26 cellular contexts compared by ENCODE assay signal in the genomic region with DNA sequence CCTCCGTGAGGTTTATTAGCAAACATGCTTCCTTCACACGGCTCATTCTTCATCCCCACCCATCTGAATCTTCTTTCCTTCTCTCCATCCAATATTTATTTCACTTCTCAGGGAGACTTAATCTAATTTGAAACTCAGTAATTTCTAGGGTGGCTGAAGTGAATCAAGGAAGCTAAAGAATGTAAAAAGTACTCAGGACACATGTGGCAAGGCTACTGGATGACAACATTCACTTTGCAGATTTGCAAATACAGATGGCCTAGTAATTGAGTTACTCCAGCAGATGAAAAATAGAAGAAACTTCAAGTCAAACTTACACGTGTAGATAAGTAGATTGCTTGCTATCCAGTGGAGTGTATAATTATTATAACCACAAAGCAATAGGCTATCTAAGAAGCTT. TPM values are rescaled to one million over a fixed set of nuclear protein-coding genes. Genes with fewer than 3 reads are reported as not detected.
DNase-seq lines count a peak whose midpoint lies in the region; ATAC-seq, FAIRE-seq and TF ChIP-seq lines count a peak whose summit lies in the region.
"Had no signal": no experiment of that assay in that cellular context is flagged by ENCODE, and none has a peak within 500 bp of the region (broad histone marks: within the 10 kb centered on the region; RNA-seq: fewer than 3 reads in every experiment).

No MANE protein-coding gene starts in this region.

- no peaks in the 10 kb centered on the region for H3K4me1 Mint-ChIP-seq in HFFc6 (ENCODE audit: low read depth)
- H3K4me1 Mint-ChIP-seq: CD14-positive monocyte; CD4-positive, alpha-beta memory T cell; CD4-positive, CD25-positive, alpha-beta regulatory T cell; CD8-positive, alpha-beta memory T cell had no signal

- H3K9me3 ChIP-seq in SK-N-SH (no peaks in the 10 kb centered on the region), K562 (replicated peaks; ENCODE audit: control insufficient read depth, insufficient read depth, low read depth, low read length) (no peaks in the 10 kb centered on the region)
- H3K9me3 ChIP-seq: BE2C, BLaER1 had no signal

- H3K27ac ChIP-seq in SK-N-SH (ENCODE audit: low read depth in 2 of 2, low read length in 1 of 2), result no peak overlapping the region
- H3K27ac ChIP-seq in K562 (ENCODE audit: extremely low read depth, low read depth, low read length), result no peak overlapping the region
- H3K27ac ChIP-seq: BLaER1 had no signal

- no peak overlapping the region for H3K27ac Mint-ChIP-seq in HFFc6
- H3K27ac Mint-ChIP-seq: CD14-positive monocyte; CD4-positive, alpha-beta memory T cell; CD4-positive, CD25-positive, alpha-beta regulatory T cell had no signal

- H3K4me2 ChIP-seq in SK-N-SH (no peak overlapping the region), K562 (ENCODE audit: insufficient read depth, low read length) (no peak overlapping the region)
- H3K4me2 ChIP-seq: BLaER1 had no signal

- no peak overlapping the region for H2AFZ ChIP-seq in SK-N-SH (ENCODE audit: low read depth)
- H2AFZ ChIP-seq in K562 (ENCODE audit: low read depth, low read length), result no peak overlapping the region

- POLR2A ChIA-PET in SK-N-SH (lab: Yijun Ruan, JAX) (no interaction called here), K562 (lab: Yijun Ruan, JAX) (interaction anchor here (1.1 kb wide), 1 partner anchor 8 kb away, joined by 3 read pairs; no protein-coding TSS in a partner anchor)

- DNase-seq in SK-N-SH, result peak; percentile 15
- no peak for DNase-seq in K562 (ENCODE audit: extremely low read depth in 1 of 4, low spot score in 3 of 4)
- no peak for DNase-seq in activated CD8-positive, alpha-beta memory T cell treated with anti-CD3 and anti-CD28 coated beads for 24 hours
- no peak for DNase-seq in HFFc6
- DNase-seq: 8988T; ACHN; BE2C; C1 segment of cervical spinal cord; CD4-positive, alpha-beta memory T cell; CD4-positive, CD25-positive, alpha-beta regulatory T cell; CD8-positive, alpha-beta memory T cell; COR-L47; DMS 273 treated with DMSO at 0.1 percent for 48 hours; DMS153; DMS53; DMS79; DND-41; EL; GDM1 had no signal

- H3K4me3 Mint-ChIP-seq in HFFc6, result no peak overlapping the region
- H3K4me3 Mint-ChIP-seq: CD14-positive monocyte; CD4-positive, alpha-beta memory T cell; CD4-positive, CD25-positive, alpha-beta regulatory T cell; CD8-positive, alpha-beta memory T cell had no signal

- TF ChIP-seq POLR2A in K562 (conservative IDR thresholded peaks at IDR 0.05), result no peak
- no peak for TF ChIP-seq POLR2A in GM18505 (IDR thresholded peaks at IDR 0.05; ENCODE audit: borderline replicate concordance, extremely low read depth, insufficient read depth, insufficient read length)

- no peaks in the 10 kb centered on the region for H3K9me1 ChIP-seq in K562 (ENCODE audit: control insufficient read depth, insufficient read depth, low read length)

- intact Hi-C loops in K562 (cut with micrococcal nuclease), result no loop called here

- no peak overlapping the region for H3K4me3 ChIP-seq in SK-N-SH (ENCODE audit: low read depth in 2 of 2, low read length in 1 of 2)
- H3K4me3 ChIP-seq in K562, result no peak overlapping the region
- H3K4me3 ChIP-seq: BLaER1, GM12878 had no signal

- H3K27me3 ChIP-seq in SK-N-SH (ENCODE audit: insufficient read depth) (no peaks in the 10 kb centered on the region), K562 (ENCODE audit: control insufficient read depth in 2 of 2, insufficient read depth in 2 of 2, low read length in 2 of 2) (peaks cover 0 to 3% of the 10 kb centered on the region in 2 experiments; a peak in 3 of 5 replicates)
- H3K27me3 ChIP-seq: BE2C, BLaER1 had no signal

- H3F3A ChIP-seq in SK-N-SH (replicated peaks; ENCODE audit: insufficient read depth), result no peaks in the 10 kb centered on the region

- no peak for TF ChIP-seq RAD21 in SK-N-SH (IDR thresholded peaks at IDR 0.05; ENCODE audit: low read length)
- no peak for TF ChIP-seq RAD21 in K562 (CRISPR knock-in tag; conservative IDR thresholded peaks at IDR 0.05 in 1 of 2, IDR thresholded peaks at IDR 0.05 in 1 of 2)

- 49% methylated on average over 3 of the region's 3 CpGs for WGBS in SK-N-SH (ENCODE audit: low lambda C conversion rate)
- WGBS in K562 (ENCODE audit: insufficient coverage, low coverage, missing lambda C conversion rate), result 2% methylated on average over 3 of the region's 3 CpGs

- in situ Hi-C loops in K562 (cut with MboI), result no loop called here

- H3K36me3 ChIP-seq in SK-N-SH (replicated peaks in 1 of 2; ENCODE audit: control insufficient read depth in 1 of 2, insufficient read depth in 2 of 2, low read length in 1 of 2), result no peaks in the 10 kb centered on the region
- no peaks in the 10 kb centered on the region for H3K36me3 ChIP-seq in K562 (ENCODE audit: control insufficient read depth, insufficient read depth, low read length)
- H3K36me3 ChIP-seq: BE2C, BLaER1 had no signal

- TF ChIP-seq EP300 in SK-N-SH (IDR thresholded peaks at IDR 0.05; ENCODE audit: borderline replicate concordance in 1 of 2, low read depth in 1 of 2, low read length in 1 of 2), result peak in 1 of 2 experiments; percentile 10; a peak in 1 of 4 replicates
- TF ChIP-seq EP300 in K562 (IDR thresholded peaks at IDR 0.05; ENCODE audit: low read length), result no peak

- H4K20me1 ChIP-seq in SK-N-SH (ENCODE audit: insufficient read depth) (no peaks in the 10 kb centered on the region), K562 (replicated peaks; ENCODE audit: control insufficient read depth, insufficient read depth, low read length) (no peaks in the 10 kb centered on the region)
- H4K20me1 ChIP-seq: BLaER1 had no signal

- H3K79me2 ChIP-seq in SK-N-SH (ENCODE audit: insufficient read depth), result no peaks in the 10 kb centered on the region
- no peaks in the 10 kb centered on the region for H3K79me2 ChIP-seq in K562 (ENCODE audit: control insufficient read depth, insufficient read depth, low read length)

- ATAC-seq in K562, result no peak
- no peak for ATAC-seq in GM18505 (IDR thresholded peaks at IDR 0.05; ENCODE audit: unreplicated experiment)
- ATAC-seq: GM12878 had no signal

- no peak for FAIRE-seq in K562 (lab: Jason Lieb, UNC)
- FAIRE-seq: A204.1, GM12878, GM12892 had no signal

- no peaks in the 10 kb centered on the region for H3K9me3 Mint-ChIP-seq in HFFc6
- H3K9me3 Mint-ChIP-seq: CD4-positive, alpha-beta memory T cell; CD4-positive, CD25-positive, alpha-beta regulatory T cell; CD8-positive, alpha-beta memory T cell had no signal

- TF ChIP-seq CTCF in SK-N-SH (IDR thresholded peaks at IDR 0.05) (no peak), K562 (IDR thresholded peaks at IDR 0.05 in 2 of 3, conservative IDR thresholded peaks at IDR 0.05 in 1 of 3; ENCODE audit: insufficient read depth in 2 of 3, low read depth in 1 of 3, low read length in 3 of 3) (no peak), HFFc6 (IDR thresholded peaks at IDR 0.05) (no peak)

- CTCF ChIA-PET in SK-N-SH (lab: Yijun Ruan, JAX), result interaction anchor here (1.5 kb wide), 1 partner anchor 24 kb away, joined by 4 read pairs; no protein-coding TSS in a partner anchor
- CTCF ChIA-PET in K562 (lab: Yijun Ruan, JAX; ENCODE audit: low intra/inter-chr PET ratio), result no interaction called here

- BruUV-seq in K562 (replicated peaks; lab: Mats Ljungman, UMichigan), result no TSS peak

- peaks cover 0 to 5% of the 10 kb centered on the region in 2 experiments; a peak in 1 of 4 replicates for H3K4me1 ChIP-seq in SK-N-SH (ENCODE audit: control insufficient read depth in 1 of 2, insufficient read depth in 2 of 2, low read depth in 1 of 2, low read length in 1 of 2)
- H3K4me1 ChIP-seq in K562 (replicated peaks in 1 of 2; ENCODE audit: control insufficient read depth in 2 of 2, insufficient read depth in 2 of 2, low read length in 2 of 2), result no peaks in the 10 kb centered on the region

- H3K9ac ChIP-seq in SK-N-SH, result no peak overlapping the region
- no peak overlapping the region for H3K9ac ChIP-seq in K562 (ENCODE audit: insufficient read depth in 1 of 2, low read depth in 2 of 2, low read length in 2 of 2)
- H3K9ac ChIP-seq: BLaER1 had no signal

- H3K9me2 ChIP-seq in SK-N-SH, result no peaks in the 10 kb centered on the region

- no peaks in the 10 kb centered on the region for H3K36me3 Mint-ChIP-seq in HFFc6 (ENCODE audit: low read depth)
- H3K36me3 Mint-ChIP-seq: CD14-positive monocyte; CD4-positive, alpha-beta memory T cell; CD4-positive, CD25-positive, alpha-beta regulatory T cell; CD8-positive, alpha-beta memory T cell had no signal

- peaks cover 9% of the 10 kb centered on the region; the same call in 1 of the 2 replicates for H3K27me3 Mint-ChIP-seq in HFFc6 (ENCODE audit: insufficient read depth)

RNA-seq across cellular contexts. Expression of a gene that starts 15.4 kb away (rescaled TPM):
- polyA plus RNA-seq in SK-N-SH (2012; rRNA removed) (0.48 and 0.75 TPM in 2 replicates), K562 (2011; rRNA removed) (0.15 TPM in 1 of 2 replicates, not detected in the other), K562 (2014; fragmentation: Illumina TruSeq; extraction: Trizol) (not detected in 2 replicates), K562 (2014; fragmentation: Nextera tagmentation; extraction: Ambion mirVana) (not detected), K562 (2014; rRNA removed) (0.08 TPM in 1 of 2 replicates, not detected in the other)
- polyA plus RNA-seq in SK-N-SH (2012; cell fraction: cytosol; rRNA removed), result 0.53 and 0.60 TPM in 2 replicates
- 0.49 and 0.86 TPM in 2 replicates for polyA plus RNA-seq in SK-N-SH (2012; cell fraction: nucleus; rRNA removed)
- total RNA-seq in K562 (2011; cell fraction: chromatin; rRNA removed; ENCODE audit: low replicate concordance), result 0.14 TPM in 1 of 2 replicates, not detected in the other
- total RNA-seq in K562 (2011; cell fraction: nucleolus; rRNA removed), result not detected in 2 replicates
- not detected in 2 replicates for total RNA-seq in K562 (2011; cell fraction: nucleoplasm; rRNA removed)
- total RNA-seq in K562 (2014; rRNA removed) (not detected in 2 replicates), K562 (2014; rRNA removed; fragmentation: Illumina TruSeq; extraction: Trizol) (not detected in 2 replicates), K562 (2015; rRNA removed; fragmentation: Illumina TruSeq; extraction: Trizol) (not detected in 2 replicates), K562 (2021) (not detected in 2 replicates)
- polyA plus RNA-seq in K562 (2011; cell fraction: cytosol; rRNA removed), result 0.03 TPM in 2 replicates
- polyA plus RNA-seq in K562 (2011; cell fraction: nucleus; rRNA removed), result not detected in 2 replicates
- 0.03 and 0.12 TPM in 2 replicates for polyA plus RNA-seq in K562 (2012)
- polyA minus RNA-seq in K562 (2011; rRNA and poly(A)+ RNA removed), result 0.11 TPM in 1 of 2 replicates, not detected in the other
- polyA minus RNA-seq in K562 (2011; cell fraction: cytosol; rRNA and poly(A)+ RNA removed), result not detected in 2 replicates
- not detected in 2 replicates for polyA minus RNA-seq in K562 (2011; cell fraction: nucleus; rRNA and poly(A)+ RNA removed)
- total RNA-seq in HFFc6 (2021; fragmentation: NEBNext Ultra II Directional; extraction: Animal tissue kit (Norgen Biotek cat#: 25700)), result under 1 TPM in 2 of 6 experiments, not detected in 4; 0.10 to 0.15 TPM
- total RNA-seq: CD4-positive, alpha-beta memory T cell; CD4-positive, CD25-positive, alpha-beta regulatory T cell; CD8-positive, alpha-beta memory T cell; GM12878 had no signal
- polyA plus RNA-seq: CD14-positive monocyte; CD4-positive, alpha-beta memory T cell; CD4-positive, CD25-positive, alpha-beta regulatory T cell; CD8-positive, alpha-beta memory T cell; GM12878 had no signal

RNA-seq across cellular contexts. Expression of a gene that starts 24.1 kb away (rescaled TPM):
- polyA plus RNA-seq in SK-N-SH (2012; rRNA removed), result 5.4 and 8.1 TPM in 2 replicates
- polyA plus RNA-seq in SK-N-SH (2012; cell fraction: cytosol; rRNA removed), result 8.7 and 10.3 TPM in 2 replicates
- 5.3 and 6.6 TPM in 2 replicates for polyA plus RNA-seq in SK-N-SH (2012; cell fraction: nucleus; rRNA removed)
- 14.7 and 27.7 TPM in 2 replicates for total RNA-seq in K562 (2011; cell fraction: chromatin; rRNA removed; ENCODE audit: low replicate concordance)
- total RNA-seq in K562 (2011; cell fraction: nucleolus; rRNA removed), result 3.0 and 4.2 TPM in 2 replicates
- 10.3 and 11.5 TPM in 2 replicates for total RNA-seq in K562 (2011; cell fraction: nucleoplasm; rRNA removed)
- 9.1 and 9.3 TPM in 2 replicates for total RNA-seq in K562 (2014; rRNA removed)
- total RNA-seq in K562 (2014; rRNA removed; fragmentation: Illumina TruSeq; extraction: Trizol), result 14.3 and 16.3 TPM in 2 replicates
- 8.2 and 11.8 TPM in 2 replicates for total RNA-seq in K562 (2015; rRNA removed; fragmentation: Illumina TruSeq; extraction: Trizol)
- 7.4 and 9.9 TPM in 2 replicates for total RNA-seq in K562 (2021)
- 15.2 and 25.5 TPM in 2 replicates for polyA plus RNA-seq in K562 (2011; rRNA removed)
- 4.4 and 5.1 TPM in 2 replicates for polyA plus RNA-seq in K562 (2011; cell fraction: cytosol; rRNA removed)
- polyA plus RNA-seq in K562 (2011; cell fraction: nucleus; rRNA removed), result 11.0 and 13.8 TPM in 2 replicates
- polyA plus RNA-seq in K562 (2012), result 9.3 and 14.8 TPM in 2 replicates
- 9.3 and 13.1 TPM in 2 replicates for polyA plus RNA-seq in K562 (2014; fragmentation: Illumina TruSeq; extraction: Trizol)
- polyA plus RNA-seq in K562 (2014; fragmentation: Nextera tagmentation; extraction: Ambion mirVana), result 10 to 100 TPM in 1 of 2 experiments, 1 to 10 TPM in 1; 5.6 to 11.3 TPM
- 6.7 and 10.1 TPM in 2 replicates for polyA plus RNA-seq in K562 (2014; rRNA removed)
- polyA minus RNA-seq in K562 (2011; rRNA and poly(A)+ RNA removed), result 12.2 and 17.1 TPM in 2 replicates
- 3.6 and 5.0 TPM in 2 replicates for polyA minus RNA-seq in K562 (2011; cell fraction: cytosol; rRNA and poly(A)+ RNA removed)
- 5.9 and 9.0 TPM in 2 replicates for polyA minus RNA-seq in K562 (2011; cell fraction: nucleus; rRNA and poly(A)+ RNA removed)
- 1 to 10 TPM; 1.3 to 2.3 (median 1.4) TPM for total RNA-seq in HFFc6 (2021; fragmentation: NEBNext Ultra II Directional; extraction: Animal tissue kit (Norgen Biotek cat#: 25700))
- total RNA-seq: G401 had no signal
